20 cellular contexts compared by ENCODE assay signal in genomic region chr2:195009202-195009601, GRCh38.
A peak's percentile ranks its signal among the peaks of the same experiment; 100 is the strongest.
DNase-seq lines count a peak whose midpoint lies in the region; ATAC-seq, FAIRE-seq and TF ChIP-seq lines count a peak whose summit lies in the region.
"Had no signal": no experiment of that assay in that cellular context is flagged by ENCODE, and none has a peak within 500 bp of the region (broad histone marks: within the 10 kb centered on the region; RNA-seq: fewer than 3 reads in every experiment).

No MANE protein-coding gene starts in this region.

- TF ChIP-seq POLR2A in H1 (IDR thresholded peaks at IDR 0.05; ENCODE audit: control extremely low read depth in 1 of 2, low read depth in 2 of 2, low read length in 2 of 2), result no peak

- H2BK15ac ChIP-seq in H1 (ENCODE audit: low read length), result no peak overlapping the region

- H2BK20ac ChIP-seq in H1 (ENCODE audit: low read length), result no peak overlapping the region

- H3K9me3 ChIP-seq in H1 (ENCODE audit: insufficient read depth in 2 of 2, low read depth in 1 of 2, low read length in 1 of 2), result no peaks in the 10 kb centered on the region
- H3K9me3 ChIP-seq: BLaER1, gastroesophageal sphincter had no signal

- no peak overlapping the region for H3K9ac ChIP-seq in H1 (replicated peaks in 1 of 4; ENCODE audit: extremely low read depth in 1 of 4, low read depth in 3 of 4, low read length in 3 of 4)
- H3K9ac ChIP-seq: BLaER1 had no signal

- H2AK5ac ChIP-seq in H1 (ENCODE audit: low read depth, low read length), result no peak overlapping the region

- FAIRE-seq in H1 (lab: Jason Lieb, UNC), result no peak
- FAIRE-seq: GM19239, keratinocyte had no signal

- H3K79me2 ChIP-seq in H1 (ENCODE audit: control insufficient read depth in 1 of 2, insufficient read depth in 2 of 2, low read length in 2 of 2), result no peaks in the 10 kb centered on the region

- H4K91ac ChIP-seq in H1 (replicated peaks; ENCODE audit: insufficient read length, low read length), result no peak overlapping the region

- H3K79me1 ChIP-seq in H1 (ENCODE audit: low read depth, low read length), result no peaks in the 10 kb centered on the region

- H3K27me3 ChIP-seq in H1 (replicated peaks in 1 of 4; ENCODE audit: control insufficient read depth in 3 of 4, extremely low read depth in 1 of 4, insufficient read depth in 3 of 4, low read length in 3 of 4), result no peaks in the 10 kb centered on the region
- H3K27me3 ChIP-seq: BLaER1, gastroesophageal sphincter had no signal

- no peak overlapping the region for H4K8ac ChIP-seq in H1 (ENCODE audit: extremely low read depth, insufficient read depth, low read length)

- no peak for ATAC-seq in HG03469 (IDR thresholded peaks at IDR 0.05; ENCODE audit: unreplicated experiment)
- ATAC-seq: gastroesophageal sphincter had no signal

- DNase-seq in EL (peak; percentile 61), M059J (ENCODE audit: low read depth) (peak; percentile 37), H1 (ENCODE audit: low read depth in 1 of 2, low spot score in 2 of 2) (no peak), renal cortical epithelial cell (ENCODE audit: low read depth) (peak; percentile 18), hepatic stellate cell (ENCODE audit: low spot score) (no peak), caudate nucleus (lab: John Stamatoyannopoulos, UW) (no peak), NCI-H146 treated with DMSO at 0.1 percent for 48 hours (lab: John Stamatoyannopoulos, UW; ENCODE audit: unreplicated experiment) (no peak)
- DNase-seq: activated CD8-positive, alpha-beta memory T cell treated with anti-CD3 and anti-CD28 coated beads for 24 hours; activated gamma-delta T cell; dermis blood vessel endothelial cell; Karpas-422; stimulated activated CD4-positive, alpha-beta T cell treated with anti-CD3 and anti-CD28 coated beads, Interleukin-2, amount 100 ng/mL, for 24 hours; stimulated activated CD8-positive, alpha-beta memory T cell treated with anti-CD3 and anti-CD28 coated beads, Interleukin-4, amount 100 ng/mL, for 48 hours; trophoblast cell had no signal

- no peak overlapping the region for H3K23ac ChIP-seq in H1 (ENCODE audit: insufficient read length)

- no peak for TF ChIP-seq EP300 in H1 (IDR thresholded peaks at IDR 0.05; ENCODE audit: borderline replicate concordance in 1 of 2, low read depth in 2 of 2, low read length in 2 of 2)

- H3K4me3 ChIP-seq in H1 (ENCODE audit: extremely low read depth in 1 of 4, insufficient read depth in 2 of 4, low read depth in 3 of 4, low read length in 4 of 4), result no peak overlapping the region
- H3K4me3 ChIP-seq: BLaER1, gastroesophageal sphincter had no signal

- POLR2A ChIA-PET in H1 (lab: Charles Lee; ENCODE audit: partially characterized antibody), result no interaction called here

- TF ChIP-seq CTCF in H1 (IDR thresholded peaks at IDR 0.05; ENCODE audit: control extremely low read depth in 1 of 3, insufficient read depth in 1 of 3, low read depth in 1 of 3, low read length in 3 of 3), result no peak

- no peak overlapping the region for H4K5ac ChIP-seq in H1 (ENCODE audit: insufficient read length, low read depth, low read length)

- no peak for TF ChIP-seq RAD21 in H1 (IDR thresholded peaks at IDR 0.05 in 1 of 2, conservative IDR thresholded peaks at IDR 0.05 in 1 of 2; ENCODE audit: low read depth in 2 of 2, low read length in 2 of 2)

- no peaks in the 10 kb centered on the region for H3K23me2 ChIP-seq in H1 (ENCODE audit: low read depth, low read length)

- H2AFZ ChIP-seq in H1 (ENCODE audit: low read length), result peak overlapping the region; percentile 58; the same call in 1 of the 2 replicates

- H3K27ac ChIP-seq in H1 (ENCODE audit: low read depth, low read length) (no peak overlapping the region), caudate nucleus (ENCODE audit: low read depth, low read length) (no peak overlapping the region)
- H3K27ac ChIP-seq: BLaER1, gastroesophageal sphincter, VCaP had no signal

- no peaks in the 10 kb centered on the region for H4K20me1 ChIP-seq in H1 (replicated peaks in 1 of 2; ENCODE audit: control insufficient read depth in 1 of 2, insufficient read depth in 2 of 2, low read length in 2 of 2)
- H4K20me1 ChIP-seq: BLaER1 had no signal

- no peak overlapping the region for H2BK12ac ChIP-seq in H1 (ENCODE audit: low read depth, low read length)

- no peaks in the 10 kb centered on the region for H3K36me3 ChIP-seq in H1 (ENCODE audit: control insufficient read depth in 2 of 4, insufficient read depth in 4 of 4, low read length in 3 of 4)
- H3K36me3 ChIP-seq: BLaER1, gastroesophageal sphincter had no signal

- CTCF ChIA-PET in H1 (lab: Charles Lee; ENCODE audit: partially characterized antibody), result no interaction called here

- H2BK120ac ChIP-seq in H1 (replicated peaks; ENCODE audit: low read depth, low read length), result no peak overlapping the region

- H3K56ac ChIP-seq in H1 (replicated peaks; ENCODE audit: insufficient read length, low read depth, low read length), result no peak overlapping the region

- no peak overlapping the region for H3K14ac ChIP-seq in H1 (ENCODE audit: insufficient read length)

- 82% methylated on average over 8 of the region's 8 CpGs; no CpG with 5 or more reads in 1 of the 2 experiments for WGBS in H1 (ENCODE audit: extremely low coverage in 1 of 2, insufficient coverage in 1 of 2, insufficient read length in 1 of 2, insufficient replicate concordance in 2 of 2, low coverage in 1 of 2, low lambda C conversion rate in 2 of 2, missing lambda C conversion rate in 1 of 2), 2 experiments

- no peak overlapping the region for H3K18ac ChIP-seq in H1 (ENCODE audit: extremely low read depth, low read length)

- H3K4ac ChIP-seq in H1 (replicated peaks; ENCODE audit: insufficient read length, low read depth, low read length), result no peak overlapping the region

- H2BK5ac ChIP-seq in H1 (ENCODE audit: low read depth, low read length), result no peak overlapping the region

- no peaks in the 10 kb centered on the region for H3K4me1 ChIP-seq in H1 (replicated peaks in 1 of 4; ENCODE audit: control insufficient read depth in 3 of 4, insufficient read depth in 4 of 4, low read length in 3 of 4)
- H3K4me1 ChIP-seq: BLaER1 had no signal

- H3K4me2 ChIP-seq in H1 (ENCODE audit: insufficient read depth in 1 of 2, low read depth in 2 of 2, low read length in 2 of 2), result no peak overlapping the region
- H3K4me2 ChIP-seq: BLaER1 had no signal

TF ChIP-seq in H1, 55 proteins besides CTCF, POLR2A, EP300 and RAD21:
- TF ChIP-seq KDM1A (IDR thresholded peaks at IDR 0.05; ENCODE audit: borderline replicate concordance, low read length) (no peak), CBX5 (IDR thresholded peaks at IDR 0.05; ENCODE audit: low read depth, low read length) (no peak), BCL11A (IDR thresholded peaks at IDR 0.05; ENCODE audit: low read depth in 2 of 2, low read length in 2 of 2) (no peak), CHD2 (IDR thresholded peaks at IDR 0.05; ENCODE audit: low read length) (no peak), JUND (IDR thresholded peaks at IDR 0.05; ENCODE audit: low read length) (no peak), GABPA (IDR thresholded peaks at IDR 0.05; ENCODE audit: borderline replicate concordance, insufficient read depth, low read length) (no peak), SP1 (IDR thresholded peaks at IDR 0.05; ENCODE audit: low read depth, low read length) (no peak), SIN3A (conservative IDR thresholded peaks at IDR 0.05 in 1 of 2, IDR thresholded peaks at IDR 0.05 in 1 of 2; ENCODE audit: low read depth in 1 of 2, low read length in 2 of 2) (no peak)
TF ChIP-seq in H1: peak in this region for 0.

Comparison
In these comparisons a context has a peak if more than half of its experiments do, and no peak if none do; other contexts are left out.
1. DNase-seq: peak in EL (single experiment), M059J (single experiment) and renal cortical epithelial cell (single experiment); none in H1 (0 of 2), hepatic stellate cell (single experiment), caudate nucleus (0 of 61) and NCI-H146 treated with DMSO at 0.1 percent for 48 hours (single experiment).